Comparison of ENCODE assay signal across 29 cellular contexts in genomic region chr17:38361700-38362465, GRCh38. TPM values are rescaled to one million over a fixed set of nuclear protein-coding genes. Genes with fewer than 3 reads are reported as not detected.
DNase-seq lines count a peak whose midpoint lies in the region; ATAC-seq and TF ChIP-seq lines count a peak whose summit lies in the region.
"Had no signal": no experiment of that assay in that cellular context is flagged by ENCODE, and none has a peak within 500 bp of the region (broad histone marks: within the 10 kb centered on the region; RNA-seq: fewer than 3 reads in every experiment).

No MANE protein-coding gene starts in this region.

- H3K56ac ChIP-seq in mesendoderm (ENCODE audit: low read length), result no peak overlapping the region

- H3K36me3 ChIP-seq in brain microvascular endothelial cell (replicated peaks) (no peaks in the 10 kb centered on the region), mesendoderm (ENCODE audit: control insufficient read depth, insufficient read depth, low read length) (peaks cover 2% of the 10 kb centered on the region)

- ATAC-seq in left colon (peak; percentile 85), HG03196 (IDR thresholded peaks at IDR 0.05; ENCODE audit: unreplicated experiment) (no peak), GM19455 (IDR thresholded peaks at IDR 0.05; ENCODE audit: unreplicated experiment) (no peak)
- ATAC-seq: activated T-cell treated with anti-CD3 and anti-CD28 coated beads, Interleukin-2, amount 50 U/mL, for 4 hours; stimulated activated effector memory CD8-positive, alpha-beta T cell treated with anti-CD3 and anti-CD28 coated beads, Interleukin-12 subunit alpha, Interleukin-12 subunit beta, amount 100 ng/mL, for 72 hours had no signal

- H4K5ac ChIP-seq in mesendoderm (ENCODE audit: low read length), result no peak overlapping the region

- H3K4me3 ChIP-seq in AG10803 (ENCODE audit: low read length) (no peak overlapping the region), brain microvascular endothelial cell (ENCODE audit: low read depth, low read length) (no peak overlapping the region), mesendoderm (ENCODE audit: low read length) (no peak overlapping the region)

- TF ChIP-seq CTCF in AG10803 (conservative IDR thresholded peaks at IDR 0.05; ENCODE audit: low read length), result no peak
- no peak for TF ChIP-seq CTCF in brain microvascular endothelial cell (IDR thresholded peaks at IDR 0.05; ENCODE audit: low read depth, low read length, missing control alignments)

- H3K4me2 ChIP-seq in mesendoderm (ENCODE audit: low read length), result no peak overlapping the region
- H3K4me2 ChIP-seq: SK-N-SH had no signal

- no peak overlapping the region for H4K8ac ChIP-seq in mesendoderm (ENCODE audit: low read depth, low read length)

- H2BK15ac ChIP-seq in mesendoderm (replicated peaks; ENCODE audit: low read depth), result no peak overlapping the region

- no peak overlapping the region for H3K18ac ChIP-seq in mesendoderm (ENCODE audit: low read length)

- H3K27me3 ChIP-seq in brain microvascular endothelial cell (replicated peaks), result no peaks in the 10 kb centered on the region
- H3K27me3 ChIP-seq in mesendoderm (ENCODE audit: insufficient read depth, low read length, poor library complexity), result no peaks in the 10 kb centered on the region

- DNase-seq in AG10803 (ENCODE audit: low read depth), result peak; percentile 45
- DNase-seq in HT-29 (ENCODE audit: low spot score), result peak; percentile 80
- peak; percentile 41 for DNase-seq in amniotic epithelial cell (ENCODE audit: low read depth)
- DNase-seq in left colon, result no peak
- no peak for DNase-seq in brain microvascular endothelial cell
- DNase-seq in mesendoderm, result no peak
- DNase-seq: activated CD4-positive, alpha-beta T cell treated with anti-CD3 and anti-CD28 coated beads, Interleukin-2, amount 10 ng/mL, durations not matched to agents 24 days and 14 days; activated naive CD4-positive, alpha-beta T cell treated with Interleukin-2 at 50 U/mL for 16 hours; activated T-cell treated with anti-CD3 and anti-CD28 coated beads, Interleukin-2, amount 50 U/mL, for 4 hours; amygdala; DND-41; KG1; naive B cell; NCI-H1048; NCI-H187 treated with DMSO at 0.1 percent for 48 hours; NCI-H69; nucleus accumbens; RPMI8226; SK-N-SH; small intestine; stimulated activated CD4-positive, alpha-beta T cell treated with anti-CD3 and anti-CD28 coated beads, Interleukin-2, amount 100 ng/mL, for 48 hours; substantia nigra had no signal

- H2BK120ac ChIP-seq in mesendoderm (ENCODE audit: low read depth, low read length), result no peak overlapping the region

- no peak overlapping the region for H2AK5ac ChIP-seq in mesendoderm (ENCODE audit: low read length)

- peaks cover 3% of the 10 kb centered on the region for H3K4me1 ChIP-seq in mesendoderm (ENCODE audit: control insufficient read depth, low read depth, low read length)

- intact Hi-C loops in left colon (cut with DNase I, micrococcal nuclease), result no loop called here

- in situ Hi-C loops in brain microvascular endothelial cell (cut with HindIII; ENCODE audit: low pct_ligation_motif_present, low sequenced_read_pairs), result no loop called here

- H3K4ac ChIP-seq in mesendoderm (ENCODE audit: low read depth, low read length), result no peak overlapping the region

- no peak overlapping the region for H3K27ac ChIP-seq in brain microvascular endothelial cell
- no peak overlapping the region for H3K27ac ChIP-seq in mesendoderm (ENCODE audit: low read depth, low read length)
- H3K27ac ChIP-seq: VCaP had no signal

- peaks cover 5% of the 10 kb centered on the region for H3K79me1 ChIP-seq in mesendoderm (ENCODE audit: low read length)

- H3K79me2 ChIP-seq in mesendoderm (ENCODE audit: control insufficient read depth, insufficient read depth, low read length), result peaks cover 6% of the 10 kb centered on the region

- WGBS in mesendoderm (ENCODE audit: extremely low coverage, insufficient coverage, low lambda C conversion rate), result no CpG with 5 or more reads among the region's 5 CpGs

- no peak overlapping the region for H3K9ac ChIP-seq in mesendoderm (ENCODE audit: low read length)
- H3K9ac ChIP-seq: SK-N-SH had no signal

- H2BK5ac ChIP-seq in mesendoderm (ENCODE audit: low read length), result no peak overlapping the region

- H3K23ac ChIP-seq in mesendoderm (ENCODE audit: low read length), result no peak overlapping the region

RNA-seq across cellular contexts. Expression of gene SOCS7, which starts 10.2 kb away (rescaled TPM):
- total RNA-seq in HT-29 (2014; rRNA removed; shearing (Covaris generic)), result 28.8 and 36.2 TPM in 2 replicates
- total RNA-seq in left colon, result 10 to 100 TPM; 11.3 to 12.6 TPM
- 12.2 TPM for polyA plus RNA-seq in mesendoderm (2013, experiment 1 of 2)
- polyA plus RNA-seq in mesendoderm (2013, experiment 2 of 2), result 12.5 TPM

RNA-seq across cellular contexts. Expression of gene GPR179, which starts 18.1 kb away (rescaled TPM):
- 0.03 and 0.13 TPM in 2 replicates for total RNA-seq in HT-29 (2014; rRNA removed; shearing (Covaris generic))
- total RNA-seq in left colon, result under 1 TPM in 1 of 2 donors, not detected in 1; 0.03 TPM
- polyA plus RNA-seq in mesendoderm (2013, experiment 1 of 2), result 0.01 TPM
- polyA plus RNA-seq in mesendoderm (2013, experiment 2 of 2), result 0.01 TPM
- total RNA-seq: A172; activated CD4-positive, alpha-beta T cell treated with anti-CD3 and anti-CD28 coated beads, Interleukin-2, amount 10 ng/mL, durations not matched to agents 24 days and 14 days; B cell; T-helper 2 cell treated with Interferon-gamma antibody and Interleukin-4, amounts not matched to agents 100 ng/mL and 5 ng/mL, for 36 hours had no signal

Comparison
In these comparisons a context has a peak if more than half of its experiments do, and no peak if none do; other contexts are left out.
1. DNase-seq: peak in AG10803 (single experiment), HT-29 (single experiment) and amniotic epithelial cell (single experiment); none in left colon (0 of 2), brain microvascular endothelial cell (single experiment) and mesendoderm (single experiment).